In the genomic region with DNA sequence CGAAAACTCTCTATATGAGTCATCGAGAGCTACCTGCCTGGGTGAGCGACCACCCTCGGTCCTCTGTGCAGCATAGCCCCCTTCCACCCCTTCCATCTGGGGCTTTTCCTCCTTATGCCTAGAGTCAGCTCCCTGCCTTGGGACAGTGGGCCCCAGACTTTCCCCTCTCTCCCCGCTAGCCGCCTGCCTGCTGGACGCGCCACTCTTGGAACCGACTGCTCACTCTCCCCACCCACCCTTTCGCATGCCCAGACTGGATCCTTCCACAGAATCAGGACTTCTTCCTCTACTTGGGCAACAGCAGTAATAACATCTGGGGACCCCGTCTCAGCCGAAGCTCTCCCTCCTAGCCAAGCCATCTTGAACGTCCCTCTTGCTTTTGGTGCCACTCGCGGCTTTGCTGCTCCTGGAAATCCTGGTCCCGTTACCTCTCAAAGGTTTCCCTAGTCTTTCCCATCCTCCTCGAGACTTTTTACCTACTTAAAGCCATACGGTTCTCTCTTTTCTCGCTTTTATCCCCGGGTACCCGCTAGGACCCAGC, we compare ENCODE assay signal across 1 cellular context.
TF ChIP-seq lines count a peak whose summit lies in the region.

No MANE protein-coding gene starts in this region.

TF ChIP-seq in K562, 482 proteins besides CTCF, POLR2A, EP300 and RAD21 (continued from another document):
- TF ChIP-seq, protein P1, sequence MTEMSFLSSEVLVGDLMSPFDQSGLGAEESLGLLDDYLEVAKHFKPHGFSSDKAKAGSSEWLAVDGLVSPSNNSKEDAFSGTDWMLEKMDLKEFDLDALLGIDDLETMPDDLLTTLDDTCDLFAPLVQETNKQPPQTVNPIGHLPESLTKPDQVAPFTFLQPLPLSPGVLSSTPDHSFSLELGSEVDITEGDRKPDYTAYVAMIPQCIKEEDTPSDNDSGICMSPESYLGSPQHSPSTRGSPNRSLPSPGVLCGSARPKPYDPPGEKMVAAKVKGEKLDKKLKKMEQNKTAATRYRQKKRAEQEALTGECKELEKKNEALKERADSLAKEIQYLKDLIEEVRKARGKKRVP (CRISPR knock-in tag; IDR thresholded peaks at IDR 0.05): no peak
- TF ChIP-seq FOXP1 (CRISPR knock-in tag; IDR thresholded peaks at IDR 0.05) (no peak), SMARCB1 (IDR thresholded peaks at IDR 0.05; ENCODE audit: insufficient read length, low read depth) (no peak), ZNF253 (CRISPR knock-in tag; conservative IDR thresholded peaks at IDR 0.05) (no peak), ZNF79 (CRISPR knock-in tag; IDR thresholded peaks at IDR 0.05; ENCODE audit: low read depth) (no peak), RBM22 (IDR thresholded peaks at IDR 0.05; ENCODE audit: low read depth, low read length, poor library complexity, severe bottlenecking) (no peak), POLR2B (IDR thresholded peaks at IDR 0.05; ENCODE audit: low read depth, partially characterized antibody) (peak; percentile 87), GTF2E2 (tag; IDR thresholded peaks at IDR 0.05) (0 out of 2 replicates have a peak, but pooled peaks have one; percentile 30), RBM15 (IDR thresholded peaks at IDR 0.05; ENCODE audit: insufficient read depth, low read length) (no peak), ETV6 (IDR thresholded peaks at IDR 0.05; ENCODE audit: borderline replicate concordance in 1 of 2, low read depth in 2 of 2, low read length in 1 of 2) (no peak), ETV6 (CRISPR knock-in tag; IDR thresholded peaks at IDR 0.05; ENCODE audit: borderline replicate concordance) (no peak), NFATC3 (IDR thresholded peaks at IDR 0.05) (no peak), KLF10 (CRISPR knock-in tag; IDR thresholded peaks at IDR 0.05) (no peak), FOXM1 (IDR thresholded peaks at IDR 0.05; ENCODE audit: low read depth) (no peak), FOXM1 (CRISPR knock-in tag; IDR thresholded peaks at IDR 0.05; ENCODE audit: low read depth) (no peak), POLR3G (IDR thresholded peaks at IDR 0.05; ENCODE audit: extremely low read depth, insufficient read length, insufficient replicate concordance) (no peak), ZNF140 (CRISPR knock-in tag; IDR thresholded peaks at IDR 0.05) (no peak), ZNF143 (CRISPR knock-in tag; IDR thresholded peaks at IDR 0.05) (peak; percentile 35; the same call in 1 of the 2 replicates), KLF1 (tag; IDR thresholded peaks at IDR 0.05) (no peak), NCOR1 (IDR thresholded peaks at IDR 0.05) (no peak), PML (IDR thresholded peaks at IDR 0.05; ENCODE audit: low read length) (no peak; the same call in 1 of the 2 replicates), PYGO2 (tag; IDR thresholded peaks at IDR 0.05) (no peak), SAFB (IDR thresholded peaks at IDR 0.05; ENCODE audit: borderline replicate concordance, low read depth, low read length) (no peak), RBFOX2 (IDR thresholded peaks at IDR 0.05; ENCODE audit: low read depth, low read length) (peak; percentile 70), NFRKB (IDR thresholded peaks at IDR 0.05; ENCODE audit: low read depth) (0 out of 2 replicates have a peak, but pooled peaks have one; percentile 1), TOE1 (IDR thresholded peaks at IDR 0.05; ENCODE audit: borderline replicate concordance) (no peak), TOE1 (CRISPR knock-in tag; IDR thresholded peaks at IDR 0.05; ENCODE audit: borderline replicate concordance, low read depth) (no peak), TSC22D4 (tag; IDR thresholded peaks at IDR 0.05) (no peak), SRSF7 (optimal IDR thresholded peaks at IDR 0.05; ENCODE audit: low read depth, low read length) (no peak), SP2 (IDR thresholded peaks at IDR 0.05; ENCODE audit: extremely low read depth, low read depth, low read length, poor library complexity, severe bottlenecking) (no peak), TAL1 (IDR thresholded peaks at IDR 0.05) (no peak), TBP (optimal IDR thresholded peaks at IDR 0.05; ENCODE audit: low read depth, low read length) (no peak), CREM (IDR thresholded peaks at IDR 0.05; ENCODE audit: low read depth) (no peak), ZKSCAN8 (CRISPR knock-in tag; IDR thresholded peaks at IDR 0.05) (no peak), ARNT (IDR thresholded peaks at IDR 0.05) (no peak; a peak in 1 of 4 replicates), WHSC1 (IDR thresholded peaks at IDR 0.05; ENCODE audit: low read length) (no peak), ZNF75A (CRISPR knock-in tag; IDR thresholded peaks at IDR 0.05) (no peak)
- TF ChIP-seq, protein P2, sequence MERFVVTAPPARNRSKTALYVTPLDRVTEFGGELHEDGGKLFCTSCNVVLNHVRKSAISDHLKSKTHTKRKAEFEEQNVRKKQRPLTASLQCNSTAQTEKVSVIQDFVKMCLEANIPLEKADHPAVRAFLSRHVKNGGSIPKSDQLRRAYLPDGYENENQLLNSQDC (CRISPR knock-in tag; IDR thresholded peaks at IDR 0.05): no peak
- TF ChIP-seq, protein P3, sequence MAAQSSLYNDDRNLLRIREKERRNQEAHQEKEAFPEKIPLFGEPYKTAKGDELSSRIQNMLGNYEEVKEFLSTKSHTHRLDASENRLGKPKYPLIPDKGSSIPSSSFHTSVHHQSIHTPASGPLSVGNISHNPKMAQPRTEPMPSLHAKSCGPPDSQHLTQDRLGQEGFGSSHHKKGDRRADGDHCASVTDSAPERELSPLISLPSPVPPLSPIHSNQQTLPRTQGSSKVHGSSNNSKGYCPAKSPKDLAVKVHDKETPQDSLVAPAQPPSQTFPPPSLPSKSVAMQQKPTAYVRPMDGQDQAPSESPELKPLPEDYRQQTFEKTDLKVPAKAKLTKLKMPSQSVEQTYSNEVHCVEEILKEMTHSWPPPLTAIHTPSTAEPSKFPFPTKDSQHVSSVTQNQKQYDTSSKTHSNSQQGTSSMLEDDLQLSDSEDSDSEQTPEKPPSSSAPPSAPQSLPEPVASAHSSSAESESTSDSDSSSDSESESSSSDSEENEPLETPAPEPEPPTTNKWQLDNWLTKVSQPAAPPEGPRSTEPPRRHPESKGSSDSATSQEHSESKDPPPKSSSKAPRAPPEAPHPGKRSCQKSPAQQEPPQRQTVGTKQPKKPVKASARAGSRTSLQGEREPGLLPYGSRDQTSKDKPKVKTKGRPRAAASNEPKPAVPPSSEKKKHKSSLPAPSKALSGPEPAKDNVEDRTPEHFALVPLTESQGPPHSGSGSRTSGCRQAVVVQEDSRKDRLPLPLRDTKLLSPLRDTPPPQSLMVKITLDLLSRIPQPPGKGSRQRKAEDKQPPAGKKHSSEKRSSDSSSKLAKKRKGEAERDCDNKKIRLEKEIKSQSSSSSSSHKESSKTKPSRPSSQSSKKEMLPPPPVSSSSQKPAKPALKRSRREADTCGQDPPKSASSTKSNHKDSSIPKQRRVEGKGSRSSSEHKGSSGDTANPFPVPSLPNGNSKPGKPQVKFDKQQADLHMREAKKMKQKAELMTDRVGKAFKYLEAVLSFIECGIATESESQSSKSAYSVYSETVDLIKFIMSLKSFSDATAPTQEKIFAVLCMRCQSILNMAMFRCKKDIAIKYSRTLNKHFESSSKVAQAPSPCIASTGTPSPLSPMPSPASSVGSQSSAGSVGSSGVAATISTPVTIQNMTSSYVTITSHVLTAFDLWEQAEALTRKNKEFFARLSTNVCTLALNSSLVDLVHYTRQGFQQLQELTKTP (IDR thresholded peaks at IDR 0.05; ENCODE audit: low read depth in 1 of 2, partially characterized antibody in 2 of 2): peak in 1 of 2 experiments; percentile 63
- TF ChIP-seq, protein P4, sequence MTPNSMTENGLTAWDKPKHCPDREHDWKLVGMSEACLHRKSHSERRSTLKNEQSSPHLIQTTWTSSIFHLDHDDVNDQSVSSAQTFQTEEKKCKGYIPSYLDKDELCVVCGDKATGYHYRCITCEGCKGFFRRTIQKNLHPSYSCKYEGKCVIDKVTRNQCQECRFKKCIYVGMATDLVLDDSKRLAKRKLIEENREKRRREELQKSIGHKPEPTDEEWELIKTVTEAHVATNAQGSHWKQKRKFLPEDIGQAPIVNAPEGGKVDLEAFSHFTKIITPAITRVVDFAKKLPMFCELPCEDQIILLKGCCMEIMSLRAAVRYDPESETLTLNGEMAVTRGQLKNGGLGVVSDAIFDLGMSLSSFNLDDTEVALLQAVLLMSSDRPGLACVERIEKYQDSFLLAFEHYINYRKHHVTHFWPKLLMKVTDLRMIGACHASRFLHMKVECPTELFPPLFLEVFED (CRISPR knock-in tag; conservative IDR thresholded peaks at IDR 0.05): peak; percentile 58; the same call in 1 of the 2 replicates
- TF ChIP-seq, protein P5, sequence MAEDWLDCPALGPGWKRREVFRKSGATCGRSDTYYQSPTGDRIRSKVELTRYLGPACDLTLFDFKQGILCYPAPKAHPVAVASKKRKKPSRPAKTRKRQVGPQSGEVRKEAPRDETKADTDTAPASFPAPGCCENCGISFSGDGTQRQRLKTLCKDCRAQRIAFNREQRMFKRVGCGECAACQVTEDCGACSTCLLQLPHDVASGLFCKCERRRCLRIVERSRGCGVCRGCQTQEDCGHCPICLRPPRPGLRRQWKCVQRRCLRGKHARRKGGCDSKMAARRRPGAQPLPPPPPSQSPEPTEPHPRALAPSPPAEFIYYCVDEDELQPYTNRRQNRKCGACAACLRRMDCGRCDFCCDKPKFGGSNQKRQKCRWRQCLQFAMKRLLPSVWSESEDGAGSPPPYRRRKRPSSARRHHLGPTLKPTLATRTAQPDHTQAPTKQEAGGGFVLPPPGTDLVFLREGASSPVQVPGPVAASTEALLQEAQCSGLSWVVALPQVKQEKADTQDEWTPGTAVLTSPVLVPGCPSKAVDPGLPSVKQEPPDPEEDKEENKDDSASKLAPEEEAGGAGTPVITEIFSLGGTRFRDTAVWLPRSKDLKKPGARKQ (CRISPR knock-in tag; IDR thresholded peaks at IDR 0.05): no peak
- TF ChIP-seq, protein P6, sequence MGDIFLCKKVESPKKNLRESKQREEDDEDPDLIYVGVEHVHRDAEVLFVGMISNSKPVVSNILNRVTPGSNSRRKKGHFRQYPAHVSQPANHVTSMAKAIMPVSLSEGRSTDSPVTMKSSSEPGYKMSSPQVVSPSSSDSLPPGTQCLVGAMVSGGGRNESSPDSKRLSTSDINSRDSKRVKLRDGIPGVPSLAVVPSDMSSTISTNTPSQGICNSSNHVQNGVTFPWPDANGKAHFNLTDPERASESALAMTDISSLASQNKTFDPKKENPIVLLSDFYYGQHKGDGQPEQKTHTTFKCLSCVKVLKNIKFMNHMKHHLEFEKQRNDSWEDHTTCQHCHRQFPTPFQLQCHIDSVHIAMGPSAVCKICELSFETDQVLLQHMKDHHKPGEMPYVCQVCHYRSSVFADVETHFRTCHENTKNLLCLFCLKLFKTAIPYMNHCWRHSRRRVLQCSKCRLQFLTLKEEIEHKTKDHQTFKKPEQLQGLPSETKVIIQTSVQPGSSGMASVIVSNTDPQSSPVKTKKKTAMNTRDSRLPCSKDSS (IDR thresholded peaks at IDR 0.05; ENCODE audit: low read depth, partially characterized antibody): no peak
- TF ChIP-seq, protein P7, sequence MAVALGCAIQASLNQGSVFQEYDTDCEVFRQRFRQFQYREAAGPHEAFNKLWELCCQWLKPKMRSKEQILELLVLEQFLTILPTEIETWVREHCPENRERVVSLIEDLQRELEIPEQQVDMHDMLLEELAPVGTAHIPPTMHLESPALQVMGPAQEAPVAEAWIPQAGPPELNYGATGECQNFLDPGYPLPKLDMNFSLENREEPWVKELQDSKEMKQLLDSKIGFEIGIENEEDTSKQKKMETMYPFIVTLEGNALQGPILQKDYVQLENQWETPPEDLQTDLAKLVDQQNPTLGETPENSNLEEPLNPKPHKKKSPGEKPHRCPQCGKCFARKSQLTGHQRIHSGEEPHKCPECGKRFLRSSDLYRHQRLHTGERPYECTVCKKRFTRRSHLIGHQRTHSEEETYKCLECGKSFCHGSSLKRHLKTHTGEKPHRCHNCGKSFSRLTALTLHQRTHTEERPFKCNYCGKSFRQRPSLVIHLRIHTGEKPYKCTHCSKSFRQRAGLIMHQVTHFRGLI (CRISPR knock-in tag; IDR thresholded peaks at IDR 0.05): no peak
- TF ChIP-seq, protein P8, sequence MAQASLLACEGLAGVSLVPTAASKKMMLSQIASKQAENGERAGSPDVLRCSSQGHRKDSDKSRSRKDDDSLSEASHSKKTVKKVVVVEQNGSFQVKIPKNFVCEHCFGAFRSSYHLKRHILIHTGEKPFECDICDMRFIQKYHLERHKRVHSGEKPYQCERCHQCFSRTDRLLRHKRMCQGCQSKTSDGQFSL (CRISPR knock-in tag; IDR thresholded peaks at IDR 0.05): no peak
- TF ChIP-seq, protein P8 (tag; IDR thresholded peaks at IDR 0.05): no peak
- TF ChIP-seq, protein P9, sequence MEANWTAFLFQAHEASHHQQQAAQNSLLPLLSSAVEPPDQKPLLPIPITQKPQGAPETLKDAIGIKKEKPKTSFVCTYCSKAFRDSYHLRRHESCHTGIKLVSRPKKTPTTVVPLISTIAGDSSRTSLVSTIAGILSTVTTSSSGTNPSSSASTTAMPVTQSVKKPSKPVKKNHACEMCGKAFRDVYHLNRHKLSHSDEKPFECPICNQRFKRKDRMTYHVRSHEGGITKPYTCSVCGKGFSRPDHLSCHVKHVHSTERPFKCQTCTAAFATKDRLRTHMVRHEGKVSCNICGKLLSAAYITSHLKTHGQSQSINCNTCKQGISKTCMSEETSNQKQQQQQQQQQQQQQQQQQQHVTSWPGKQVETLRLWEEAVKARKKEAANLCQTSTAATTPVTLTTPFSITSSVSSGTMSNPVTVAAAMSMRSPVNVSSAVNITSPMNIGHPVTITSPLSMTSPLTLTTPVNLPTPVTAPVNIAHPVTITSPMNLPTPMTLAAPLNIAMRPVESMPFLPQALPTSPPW (CRISPR knock-in tag; IDR thresholded peaks at IDR 0.05): no peak
TF ChIP-seq in K562: peak in this region for 23.
